Comparison of ENCODE assay signal across 30 cellular contexts in the genomic region with DNA sequence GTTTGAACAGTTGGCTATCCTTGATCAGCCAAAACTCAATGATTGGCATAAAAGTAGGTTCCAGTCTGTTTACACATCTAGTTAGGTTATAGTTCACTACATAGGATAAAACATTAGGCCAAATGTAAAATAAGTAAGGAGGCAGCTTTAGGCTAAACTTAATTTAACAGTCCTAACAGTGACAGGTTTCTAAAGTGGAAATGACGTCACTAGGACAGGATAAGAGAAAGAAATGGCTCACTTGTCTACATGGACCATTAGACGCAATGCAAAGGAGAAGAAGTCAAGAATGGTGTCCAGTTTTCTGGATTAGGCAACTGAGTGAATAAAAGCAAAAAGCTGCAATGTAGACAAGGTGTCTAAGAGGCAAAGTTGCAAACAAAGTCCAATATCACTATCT.
"Had no signal": no experiment of that assay in that cellular context is flagged by ENCODE, and none has a peak within 500 bp of the region (broad histone marks: within the 10 kb centered on the region; RNA-seq: fewer than 3 reads in every experiment).

No MANE protein-coding gene starts in this region.

- H3K36me3 ChIP-seq: esophagus squamous epithelium, gastroesophageal sphincter, heart right ventricle, WERI-Rb-1 had no signal

- H3K27ac Mint-ChIP-seq: activated B cell treated with CpG ODN at 0.5 μM for 24 hours; activated CD4-positive, alpha-beta memory T cell treated with anti-CD3 and anti-CD28 coated beads for 36 hours; activated CD4-positive, alpha-beta T cell treated with anti-CD3 and anti-CD28 coated beads, Interleukin-2, amount 10 ng/mL, durations not matched to agents 24 days and 14 days; activated CD8-positive, alpha-beta memory T cell treated with anti-CD3 and anti-CD28 coated beads, Interleukin-2, amount 10 ng/mL, durations not matched to agents 7 days and 5 days; activated CD8-positive, alpha-beta T cell treated with anti-CD3 and anti-CD28 coated beads, Interleukin-2, amount 10 ng/mL, durations not matched to agents 7 days and 5 days; activated naive CD4-positive, alpha-beta T cell treated with anti-CD3 and anti-CD28 coated beads, Interleukin-2, amount 10 ng/mL, durations not matched to agents 7 days and 5 days; activated naive CD4-positive, alpha-beta T cell treated with anti-CD3 and anti-CD28 coated beads, Interleukin-2, amount 50 U/mL, for 72 hours; activated naive CD8-positive, alpha-beta T cell treated with anti-CD3 and anti-CD28 coated beads, Interleukin-2, amount 10 ng/mL, durations not matched to agents 7 days and 5 days; T-helper 17 cell; T-helper 2 cell treated with Interferon-gamma antibody and Interleukin-4, amounts not matched to agents 5 μg/mL and 100 μg/mL, for 36 hours had no signal

- ATAC-seq: activated CD4-positive, CD25-positive, alpha-beta regulatory T cell treated with anti-CD3 and anti-CD28 coated beads, Interleukin-2, amount 50 U/mL, for 24 hours; activated CD8-positive, alpha-beta memory T cell treated with anti-CD3 and anti-CD28 coated beads, Interleukin-2, amount 10 ng/mL, durations not matched to agents 7 days and 5 days; activated CD8-positive, alpha-beta T cell treated with anti-CD3 and anti-CD28 coated beads, Interleukin-2, amount 10 ng/mL, durations not matched to agents 7 days and 5 days; activated naive CD4-positive, alpha-beta T cell treated with anti-CD3 and anti-CD28 coated beads, Interleukin-2, amount 50 U/mL, for 72 hours; body of pancreas; gastroesophageal sphincter; heart right ventricle; T-helper 17 cell had no signal

- H3K4me1 Mint-ChIP-seq: activated B cell treated with CpG ODN at 0.5 μM for 24 hours; activated CD4-positive, alpha-beta T cell treated with anti-CD3 and anti-CD28 coated beads, Interleukin-2, amount 10 ng/mL, durations not matched to agents 24 days and 14 days; activated CD8-positive, alpha-beta memory T cell treated with anti-CD3 and anti-CD28 coated beads, Interleukin-2, amount 10 ng/mL, durations not matched to agents 7 days and 5 days; activated naive CD4-positive, alpha-beta T cell treated with anti-CD3 and anti-CD28 coated beads, Interleukin-2, amount 10 ng/mL, durations not matched to agents 7 days and 5 days; activated naive CD8-positive, alpha-beta T cell treated with anti-CD3 and anti-CD28 coated beads, Interleukin-2, amount 10 ng/mL, durations not matched to agents 7 days and 5 days; T-helper 17 cell had no signal

- FAIRE-seq: colon, endometrium, endothelial cell of umbilical vein had no signal

- H3K36me3 Mint-ChIP-seq: activated CD4-positive, alpha-beta memory T cell treated with anti-CD3 and anti-CD28 coated beads for 36 hours; activated CD8-positive, alpha-beta memory T cell treated with anti-CD3 and anti-CD28 coated beads, Interleukin-2, amount 10 ng/mL, durations not matched to agents 7 days and 5 days; activated naive CD4-positive, alpha-beta T cell treated with anti-CD3 and anti-CD28 coated beads, Interleukin-2, amount 10 ng/mL, durations not matched to agents 7 days and 5 days; activated naive CD8-positive, alpha-beta T cell treated with anti-CD3 and anti-CD28 coated beads, Interleukin-2, amount 10 ng/mL, durations not matched to agents 7 days and 5 days had no signal

- H3K9me3 Mint-ChIP-seq: activated B cell treated with CpG ODN at 0.5 μM for 24 hours; activated CD4-positive, alpha-beta T cell treated with anti-CD3 and anti-CD28 coated beads, Interleukin-2, amount 10 ng/mL, durations not matched to agents 24 days and 14 days had no signal

- H3K4me3 Mint-ChIP-seq: activated B cell treated with CpG ODN at 0.5 μM for 24 hours; activated CD4-positive, alpha-beta memory T cell treated with anti-CD3 and anti-CD28 coated beads for 36 hours; activated CD4-positive, alpha-beta T cell treated with anti-CD3 and anti-CD28 coated beads, Interleukin-2, amount 10 ng/mL, durations not matched to agents 24 days and 14 days; activated CD8-positive, alpha-beta memory T cell treated with anti-CD3 and anti-CD28 coated beads, Interleukin-2, amount 10 ng/mL, durations not matched to agents 7 days and 5 days; activated CD8-positive, alpha-beta T cell treated with anti-CD3 and anti-CD28 coated beads, Interleukin-2, amount 10 ng/mL, durations not matched to agents 7 days and 5 days; activated naive CD4-positive, alpha-beta T cell treated with anti-CD3 and anti-CD28 coated beads, Interleukin-2, amount 10 ng/mL, durations not matched to agents 7 days and 5 days; activated naive CD8-positive, alpha-beta T cell treated with anti-CD3 and anti-CD28 coated beads, Interleukin-2, amount 10 ng/mL, durations not matched to agents 7 days and 5 days; T-helper 17 cell; T-helper 2 cell treated with Interferon-gamma antibody and Interleukin-4, amounts not matched to agents 5 μg/mL and 100 μg/mL, for 36 hours had no signal

- H3K27me3 Mint-ChIP-seq: activated B cell treated with CpG ODN at 0.5 μM for 24 hours; activated CD4-positive, alpha-beta memory T cell treated with anti-CD3 and anti-CD28 coated beads for 36 hours; activated CD4-positive, alpha-beta T cell treated with anti-CD3 and anti-CD28 coated beads, Interleukin-2, amount 10 ng/mL, durations not matched to agents 24 days and 14 days; activated CD8-positive, alpha-beta memory T cell treated with anti-CD3 and anti-CD28 coated beads, Interleukin-2, amount 10 ng/mL, durations not matched to agents 7 days and 5 days; activated naive CD4-positive, alpha-beta T cell treated with anti-CD3 and anti-CD28 coated beads, Interleukin-2, amount 10 ng/mL, durations not matched to agents 7 days and 5 days; activated naive CD8-positive, alpha-beta T cell treated with anti-CD3 and anti-CD28 coated beads, Interleukin-2, amount 10 ng/mL, durations not matched to agents 7 days and 5 days; T-helper 17 cell had no signal

- DNase-seq: activated B cell treated with CpG ODN at 0.5 μM for 24 hours; activated CD4-positive, alpha-beta memory T cell treated with anti-CD3 and anti-CD28 coated beads for 36 hours; activated CD4-positive, alpha-beta T cell treated with anti-CD3 and anti-CD28 coated beads, Interleukin-2, amount 10 ng/mL, durations not matched to agents 24 days and 14 days; activated CD8-positive, alpha-beta memory T cell treated with anti-CD3 and anti-CD28 coated beads, Interleukin-2, amount 10 ng/mL, durations not matched to agents 7 days and 5 days; activated CD8-positive, alpha-beta memory T cell treated with anti-CD3 and anti-CD28 coated beads, Interleukin-2, amount 50 U/mL, for 4 hours; activated CD8-positive, alpha-beta T cell treated with anti-CD3 and anti-CD28 coated beads, Interleukin-2, amount 10 ng/mL, durations not matched to agents 7 days and 5 days; activated gamma-delta T cell; activated naive CD4-positive, alpha-beta T cell; activated naive CD4-positive, alpha-beta T cell treated with anti-CD3 and anti-CD28 coated beads, Interleukin-2, amount 10 ng/mL, durations not matched to agents 7 days and 5 days; activated naive CD8-positive, alpha-beta T cell treated with anti-CD3 and anti-CD28 coated beads, Interleukin-2, amount 10 ng/mL, durations not matched to agents 7 days and 5 days; activated T-cell treated with anti-CD3 and anti-CD28 coated beads, Interleukin-2, amount 50 U/mL, for 1 hour; activated T-cell treated with anti-CD3 and anti-CD28 coated beads, Interleukin-2, amount 50 U/mL, for 48 hours; body of pancreas; caudate nucleus; effector CD8-positive, alpha-beta T cell; esophagus squamous epithelium; foreskin melanocyte; heart right ventricle; T-helper 1 cell; T-helper 17 cell; T1000; WERI-Rb-1 had no signal

- H3K4me1 ChIP-seq: body of pancreas, esophagus squamous epithelium, gastroesophageal sphincter, heart right ventricle had no signal

- H3K27ac ChIP-seq: body of pancreas, epithelial cell of prostate, esophagus squamous epithelium, gastroesophageal sphincter, WERI-Rb-1 had no signal

- H3K9me3 ChIP-seq: body of pancreas, esophagus squamous epithelium, gastroesophageal sphincter, heart right ventricle had no signal

- H3K4me3 ChIP-seq: body of pancreas, esophagus squamous epithelium, gastroesophageal sphincter, heart right ventricle had no signal

- H3K27me3 ChIP-seq: body of pancreas, esophagus squamous epithelium, gastroesophageal sphincter, heart right ventricle had no signal
